ENCODE assay signal across 27 cellular contexts in the genomic region with DNA sequence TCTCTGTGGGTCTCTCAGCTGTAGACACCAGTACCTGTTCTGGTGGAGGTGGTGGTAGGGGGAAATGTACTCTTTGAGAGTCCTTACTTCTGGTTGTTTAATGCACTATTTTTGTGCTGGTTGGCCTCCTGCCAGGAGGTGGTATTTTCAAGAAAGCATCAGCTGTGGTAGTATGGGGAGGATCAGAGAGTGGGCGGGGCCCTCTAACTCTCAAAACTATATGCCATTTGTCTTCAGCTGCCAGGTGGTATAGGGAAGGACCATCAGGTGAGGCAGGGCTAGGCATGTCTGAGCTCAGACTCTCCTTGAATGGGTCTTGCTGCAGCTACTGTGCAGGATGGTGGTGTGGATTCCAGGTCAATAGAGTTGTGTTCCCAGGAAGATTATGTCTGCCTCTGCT.
"Had no signal": no experiment of that assay in that cellular context is flagged by ENCODE, and none has a peak within 500 bp of the region (broad histone marks: within the 10 kb centered on the region; RNA-seq: fewer than 3 reads in every experiment).

No MANE protein-coding gene starts in this region.

- ATAC-seq: psoas muscle; right cardiac atrium; right lobe of liver; stimulated activated effector memory CD8-positive, alpha-beta T cell treated with anti-CD3 and anti-CD28 coated beads, Interleukin-12 subunit alpha, Interleukin-12 subunit beta, amount 100 ng/mL, for 72 hours; stimulated activated naive B cell treated with anti-CD40 and anti-IgM and Interleukin-4, amounts not matched to agents 10 μg/mL and 1 μg/mL and 100 μg/mL, for 72 hours had no signal

- H3K9me3 Mint-ChIP-seq: neural progenitor cell had no signal

- H3K27me3 Mint-ChIP-seq: progenitor cell of endocrine pancreas; stimulated activated naive B cell treated with anti-CD40 and anti-IgM and Interleukin-4, amounts not matched to agents 10 μg/mL and 1 μg/mL and 100 μg/mL, for 72 hours; stimulated activated naive CD8-positive, alpha-beta T cell treated with anti-CD3 and anti-CD28 coated beads, Interleukin-15, Interleukin-2, amounts not matched to agents 100 ng/mL and 50 ng/mL, for 24 hours had no signal

- H3K4me3 ChIP-seq: neural progenitor cell, ovary, psoas muscle, right lobe of liver, sigmoid colon, stomach, thoracic aorta, thyroid gland, tibial nerve, upper lobe of left lung, vagina had no signal

- H3K79me2 ChIP-seq: parathyroid adenoma had no signal

- H3K36me3 Mint-ChIP-seq: neural progenitor cell; stimulated activated effector memory CD8-positive, alpha-beta T cell treated with anti-CD3 and anti-CD28 coated beads, Interleukin-12 subunit alpha, Interleukin-12 subunit beta, amount 100 ng/mL, for 72 hours; stimulated activated naive B cell treated with anti-CD40 and anti-IgM and Interleukin-4, amounts not matched to agents 10 μg/mL and 1 μg/mL and 100 μg/mL, for 72 hours had no signal

- H3K9me3 ChIP-seq: ovary, thoracic aorta, thyroid gland, vagina had no signal

- H3K36me3 ChIP-seq: neural progenitor cell, ovary, right lobe of liver, sigmoid colon, stomach, thoracic aorta, thyroid gland, tibial nerve, upper lobe of left lung, vagina had no signal

- H3K4me2 ChIP-seq: neural progenitor cell had no signal

- DNase-seq: occipital lobe; ovary; posterior cingulate gyrus; psoas muscle; right cardiac atrium; right lobe of liver; sigmoid colon; small intestine; stimulated activated CD4-positive, alpha-beta T cell treated with anti-CD3 and anti-CD28 coated beads, Interleukin-15, amount 100 ng/mL, for 24 hours; stimulated activated CD4-positive, alpha-beta T cell treated with anti-CD3 and anti-CD28 coated beads, Interleukin-2, amount 100 ng/mL, for 24 hours; stimulated activated CD4-positive, alpha-beta T cell treated with anti-CD3 and anti-CD28 coated beads, Interleukin-2, amount 100 ng/mL, for 48 hours; stimulated activated CD4-positive, alpha-beta T cell treated with anti-CD3 and anti-CD28 coated beads, Interleukin-4, amount 100 ng/mL, for 24 hours; stimulated activated naive B cell treated with anti-CD40 and anti-IgM and Interleukin-4, amounts not matched to agents 10 μg/mL and 1 μg/mL and 100 μg/mL, for 72 hours; stimulated activated naive CD4-positive, alpha-beta T cell treated with Interleukin-2 at 50 U/mL for 16 hours; stomach; thyroid gland; trophoblast cell; upper lobe of left lung had no signal

- H3K9ac ChIP-seq: neural progenitor cell, parathyroid adenoma had no signal

- H3K4me3 Mint-ChIP-seq: nephron; neural progenitor cell; stimulated activated effector memory CD8-positive, alpha-beta T cell treated with anti-CD3 and anti-CD28 coated beads, Interleukin-12 subunit alpha, Interleukin-12 subunit beta, amount 100 ng/mL, for 72 hours; stimulated activated naive B cell treated with anti-CD40 and anti-IgM and Interleukin-4, amounts not matched to agents 10 μg/mL and 1 μg/mL and 100 μg/mL, for 72 hours; stimulated activated naive CD8-positive, alpha-beta T cell treated with anti-CD3 and anti-CD28 coated beads, Interleukin-15, Interleukin-2, amounts not matched to agents 100 ng/mL and 50 ng/mL, for 24 hours had no signal

- H3K4me1 ChIP-seq: neural progenitor cell, parathyroid adenoma, psoas muscle, right lobe of liver, sigmoid colon, stomach, thyroid gland, tibial nerve, upper lobe of left lung, vagina had no signal

- H3K4me1 Mint-ChIP-seq: nephron; neural progenitor cell; stimulated activated effector memory CD8-positive, alpha-beta T cell treated with anti-CD3 and anti-CD28 coated beads, Interleukin-12 subunit alpha, Interleukin-12 subunit beta, amount 100 ng/mL, for 72 hours; stimulated activated naive B cell treated with anti-CD40 and anti-IgM and Interleukin-4, amounts not matched to agents 10 μg/mL and 1 μg/mL and 100 μg/mL, for 72 hours had no signal

- H2AFZ ChIP-seq: neural progenitor cell, parathyroid adenoma had no signal

- H3K27ac ChIP-seq: neural progenitor cell, ovary, parathyroid adenoma, psoas muscle, right lobe of liver, sigmoid colon, stomach, thoracic aorta, thyroid gland, tibial nerve, upper lobe of left lung, vagina had no signal

- H3K27ac Mint-ChIP-seq: nephron; neural progenitor cell; progenitor cell of endocrine pancreas; stimulated activated effector memory CD8-positive, alpha-beta T cell treated with anti-CD3 and anti-CD28 coated beads, Interleukin-12 subunit alpha, Interleukin-12 subunit beta, amount 100 ng/mL, for 72 hours; stimulated activated naive B cell treated with anti-CD40 and anti-IgM and Interleukin-4, amounts not matched to agents 10 μg/mL and 1 μg/mL and 100 μg/mL, for 72 hours; stimulated activated naive CD8-positive, alpha-beta T cell treated with anti-CD3 and anti-CD28 coated beads, Interleukin-15, Interleukin-2, amounts not matched to agents 100 ng/mL and 50 ng/mL, for 24 hours had no signal

- H3K27me3 ChIP-seq: neural progenitor cell, ovary, right lobe of liver, sigmoid colon, stomach, thyroid gland, tibial nerve, upper lobe of left lung, vagina had no signal
